24 cellular contexts compared by ENCODE assay signal in genomic region chr5:158162026-158162425, GRCh38.
"Had no signal": no experiment of that assay in that cellular context is flagged by ENCODE, and none has a peak within 500 bp of the region (broad histone marks: within the 10 kb centered on the region; RNA-seq: fewer than 3 reads in every experiment).

No MANE protein-coding gene starts in this region.

- ATAC-seq: activated T-helper 17 cell treated with anti-CD3 and anti-CD28 coated beads, Interleukin-2, amount 50 U/mL, for 72 hours; K562; Panc1; Right ventricle myocardium inferior had no signal

- H3K9me3 Mint-ChIP-seq: activated CD4-positive, alpha-beta memory T cell treated with anti-CD3 and anti-CD28 coated beads, Interleukin-2, amount 10 ng/mL, durations not matched to agents 7 days and 5 days; activated naive CD4-positive, alpha-beta T cell treated with anti-CD3 and anti-CD28 coated beads for 36 hours; activated T-helper 17 cell treated with anti-CD3 and anti-CD28 coated beads, Interleukin-2, amount 50 U/mL, for 72 hours; T-helper 1 cell treated with Interleukin-12 subunit alpha and Interleukin-12 subunit beta and Interleukin-4 antibody, amounts not matched to agents 30 μg/mL and 1 μg/mL, for 36 hours had no signal

- H3K27ac ChIP-seq: VCaP had no signal

- H3K4me3 Mint-ChIP-seq: activated CD4-positive, alpha-beta memory T cell treated with anti-CD3 and anti-CD28 coated beads, Interleukin-2, amount 10 ng/mL, durations not matched to agents 7 days and 5 days; activated naive CD4-positive, alpha-beta T cell treated with anti-CD3 and anti-CD28 coated beads for 36 hours; activated naive CD8-positive, alpha-beta T cell; activated T-helper 17 cell treated with anti-CD3 and anti-CD28 coated beads, Interleukin-2, amount 50 U/mL, for 72 hours; T-helper 1 cell treated with Interleukin-12 subunit alpha and Interleukin-12 subunit beta and Interleukin-4 antibody, amounts not matched to agents 30 μg/mL and 1 μg/mL, for 36 hours had no signal

- H3K4me1 Mint-ChIP-seq: activated CD4-positive, alpha-beta memory T cell treated with anti-CD3 and anti-CD28 coated beads, Interleukin-2, amount 10 ng/mL, durations not matched to agents 7 days and 5 days; activated T-helper 17 cell treated with anti-CD3 and anti-CD28 coated beads, Interleukin-2, amount 50 U/mL, for 72 hours had no signal

- H3K4me3 ChIP-seq: K562 had no signal

- H3K27ac Mint-ChIP-seq: activated CD4-positive, alpha-beta memory T cell treated with anti-CD3 and anti-CD28 coated beads, Interleukin-2, amount 10 ng/mL, durations not matched to agents 7 days and 5 days; activated naive CD4-positive, alpha-beta T cell treated with anti-CD3 and anti-CD28 coated beads for 36 hours; activated naive CD8-positive, alpha-beta T cell; activated T-helper 17 cell treated with anti-CD3 and anti-CD28 coated beads, Interleukin-2, amount 50 U/mL, for 72 hours; T-helper 1 cell treated with Interleukin-12 subunit alpha and Interleukin-12 subunit beta and Interleukin-4 antibody, amounts not matched to agents 30 μg/mL and 1 μg/mL, for 36 hours had no signal

- H3K36me3 Mint-ChIP-seq: activated naive CD8-positive, alpha-beta T cell had no signal

- DNase-seq: activated CD4-positive, alpha-beta memory T cell treated with anti-CD3 and anti-CD28 coated beads, Interleukin-2, amount 10 ng/mL, durations not matched to agents 7 days and 5 days; activated CD4-positive, alpha-beta T cell treated with anti-CD3 and anti-CD28 coated beads, Interleukin-2, amount 50 U/mL, for 1 hour; activated CD4-positive, CD25-positive, alpha-beta regulatory T cell; activated gamma-delta T cell; activated naive CD4-positive, alpha-beta T cell treated with anti-CD3 and anti-CD28 coated beads for 36 hours; activated T-cell treated with anti-CD3 and anti-CD28 coated beads for 4 hours; activated T-cell treated with anti-CD3 and anti-CD28 coated beads, Interleukin-2, amount 50 U/mL, for 48 hours; Karpas-422; NCI-H1105 treated with DMSO at 0.1 percent for 48 hours; NCI-H187 treated with DMSO at 0.1 percent for 48 hours; NCI-H2171 treated with DMSO at 0.1 percent for 48 hours; NCI-H226; NCI-H526; NCI-H774; NK-92 treated with Interleukin-12 subunit alpha and Interleukin-12 subunit beta, amount 100 ng/mL, for 24 hours; OCI-M1; RPMI8226 had no signal
